ENCODE assay signal across 8 cellular contexts in genomic region chr9:78031271-78031825, GRCh38. TPM values are rescaled to one million over a fixed set of nuclear protein-coding genes. Genes with fewer than 3 reads are reported as not detected.
DNase-seq lines count a peak whose midpoint lies in the region; ATAC-seq and TF ChIP-seq lines count a peak whose summit lies in the region.

Gene GNAQ (minus strand): TSS chr9:78031811. CDS start chr9:78031235, 576 bp downstream.

- H3K4me3 Mint-ChIP-seq in CD14-positive monocyte = peak within 1 kb of the TSS; percentile 97 to 100
- H3K4me3 Mint-ChIP-seq in activated naive CD4-positive, alpha-beta T cell treated with anti-CD3 and anti-CD28 coated beads, Interleukin-2, amount 10 ng/mL, durations not matched to agents 7 days and 5 days = peak within 1 kb of the TSS; percentile 98

- no peaks in the 10 kb centered on the region for H3K36me3 ChIP-seq in HUES6 (ENCODE audit: control insufficient read depth, insufficient read depth, low read length)

- H3K36me3 Mint-ChIP-seq in CD14-positive monocyte = no peaks in the 10 kb centered on the region
- H3K36me3 Mint-ChIP-seq in activated naive CD4-positive, alpha-beta T cell treated with anti-CD3 and anti-CD28 coated beads, Interleukin-2, amount 10 ng/mL, durations not matched to agents 7 days and 5 days = peaks cover 5% of the 10 kb centered on the region

- H3K4me3 ChIP-seq in HUES6 (ENCODE audit: low read depth, low read length) = peak within 1 kb of the TSS; percentile 94

- no peaks in the 10 kb centered on the region for H3K27me3 ChIP-seq in HUES6 (ENCODE audit: control insufficient read depth, insufficient read depth, low read length)

- H3K27me3 Mint-ChIP-seq in CD14-positive monocyte (ENCODE audit: low read depth in 3 of 3) = no peaks in the 10 kb centered on the region
- H3K27me3 Mint-ChIP-seq in activated naive CD4-positive, alpha-beta T cell treated with anti-CD3 and anti-CD28 coated beads, Interleukin-2, amount 10 ng/mL, durations not matched to agents 7 days and 5 days = peaks cover 3% of the 10 kb centered on the region

- H3K9ac ChIP-seq in HUES6 (ENCODE audit: low read length) = peak within 1 kb of the TSS; percentile 88

- TF ChIP-seq CTCF in CD14-positive monocyte (IDR thresholded peaks at IDR 0.05) = no peak

- H3K9me3 Mint-ChIP-seq in CD14-positive monocyte = peaks cover 0 to 6% (median 0%) of the 10 kb centered on the region in 7 donors
- H3K9me3 Mint-ChIP-seq in activated naive CD4-positive, alpha-beta T cell treated with anti-CD3 and anti-CD28 coated beads, Interleukin-2, amount 10 ng/mL, durations not matched to agents 7 days and 5 days = no peaks in the 10 kb centered on the region

- CTCF ChIA-PET in activated naive CD4-positive, alpha-beta T cell treated with anti-CD3 and anti-CD28 coated beads, Interleukin-2, amount 10 ng/mL, durations not matched to agents 7 days and 5 days (lab: Charles Lee) = interaction anchor here (1.0 to 8.7 kb wide), 2 partner anchors 53 to 190 kb away, joined by 3 to 150 read pairs; no protein-coding TSS in a partner anchor

- peak within 1 kb of the TSS; percentile 57; the same call in 1 of the 2 replicates for H3K27ac ChIP-seq in HUES6 (ENCODE audit: low read depth, low read length)

- peak within 1 kb of the TSS; percentile 91 to 98 (median 94) for H3K27ac Mint-ChIP-seq in CD14-positive monocyte
- peak within 1 kb of the TSS; percentile 95 for H3K27ac Mint-ChIP-seq in activated naive CD4-positive, alpha-beta T cell treated with anti-CD3 and anti-CD28 coated beads, Interleukin-2, amount 10 ng/mL, durations not matched to agents 7 days and 5 days

- ATAC-seq in HG02852 (IDR thresholded peaks at IDR 0.05; ENCODE audit: unreplicated experiment) (no peak), HG03342 (IDR thresholded peaks at IDR 0.05; ENCODE audit: unreplicated experiment) (no peak)

- intact Hi-C loops in CD14-positive monocyte (cut with micrococcal nuclease) (loop anchor here (5.0 to 10.0 kb wide), 4 partner anchors 54 to 94 kb away; no protein-coding TSS in a partner anchor), head of caudate nucleus (cut with DNase I) (loop anchor here (10.0 kb wide), 2 partner anchors 187 to 597 kb away; no protein-coding TSS in a partner anchor)

- H3K4me1 ChIP-seq in HUES6 (ENCODE audit: control insufficient read depth, insufficient read depth, low read length) = peaks cover 30% of the 10 kb centered on the region

- H3K4me1 Mint-ChIP-seq in CD14-positive monocyte = peaks cover 70% of the 10 kb centered on the region
- H3K4me1 Mint-ChIP-seq in activated naive CD4-positive, alpha-beta T cell treated with anti-CD3 and anti-CD28 coated beads, Interleukin-2, amount 10 ng/mL, durations not matched to agents 7 days and 5 days = peaks cover 57% of the 10 kb centered on the region

- DNase-seq in CD14-positive monocyte (ENCODE audit: low spot score) (no peak), head of caudate nucleus (peak in 23 of 42 donors; percentile 19 to 62 (median 35)), occipital lobe (lab: John Stamatoyannopoulos, UW) (no peak), amniotic stem cell (lab: John Stamatoyannopoulos, UW) (no peak)
- no peak for DNase-seq in activated naive CD4-positive, alpha-beta T cell treated with anti-CD3 and anti-CD28 coated beads, Interleukin-2, amount 10 ng/mL, durations not matched to agents 7 days and 5 days

- H3K9me3 ChIP-seq in HUES6 (ENCODE audit: control insufficient read depth, insufficient read depth, low read depth, low read length) = no peaks in the 10 kb centered on the region

RNA-seq across cellular contexts. Expression of gene GNAQ, which starts in this region (rescaled TPM):
- polyA plus RNA-seq in CD14-positive monocyte = 1 to 10 TPM; 8.3 to 9.6 TPM
- total RNA-seq in occipital lobe = 169 TPM

Comparison
In these comparisons a context has a peak if more than half of its experiments do, and no peak if none do; other contexts are left out.
1. DNase-seq: peak in head of caudate nucleus (23 of 42); none in CD14-positive monocyte (single experiment), activated naive CD4-positive, alpha-beta T cell treated with anti-CD3 and anti-CD28 coated beads, Interleukin-2, amount 10 ng/mL, durations not matched to agents 7 days and 5 days (single experiment), occipital lobe (single experiment) and amniotic stem cell (single experiment).